Comparison of ENCODE assay signal across 8 cellular contexts in genomic region chr1:46467183-46467504, GRCh38. TPM values are rescaled to one million over a fixed set of nuclear protein-coding genes. Genes with fewer than 3 reads are reported as not detected.
DNase-seq lines count a peak whose midpoint lies in the region; ATAC-seq and TF ChIP-seq lines count a peak whose summit lies in the region.

No MANE protein-coding gene starts in this region.

- peak overlapping the region; percentile 79 for H3K4me3 Mint-ChIP-seq in natural killer cell

- TF ChIP-seq CTCF in AG04449 (IDR thresholded peaks at IDR 0.05; ENCODE audit: insufficient read depth, low read length, missing control alignments) = no peak
- no peak for TF ChIP-seq CTCF in choroid plexus epithelial cell (conservative IDR thresholded peaks at IDR 0.05; ENCODE audit: low read depth, low read length)
- no peak for TF ChIP-seq CTCF in natural killer cell (IDR thresholded peaks at IDR 0.05)

- peaks cover 7 to 10% of the 10 kb centered on the region in 2 donors for H3K4me1 Mint-ChIP-seq in natural killer cell

- CTCF ChIA-PET in AG04449 (lab: Yijun Ruan, JAX) = interaction anchor here (2.7 kb wide), 1 partner anchor 10 kb away, joined by 8 read pairs; no protein-coding TSS in a partner anchor

- H3K27me3 Mint-ChIP-seq in natural killer cell (ENCODE audit: low read depth in 2 of 2) = peaks cover 39 to 50% of the 10 kb centered on the region in 2 donors

- H3K4me1 ChIP-seq in HUES6 (ENCODE audit: control insufficient read depth, insufficient read depth, low read length) = peaks cover 45% of the 10 kb centered on the region

- peaks cover 95% of the 10 kb centered on the region for H3K27me3 ChIP-seq in HUES6 (ENCODE audit: control insufficient read depth, insufficient read depth, low read length)

- no peak overlapping the region for H3K27ac Mint-ChIP-seq in natural killer cell

- intact Hi-C loops in natural killer cell (cut with micrococcal nuclease) = no loop called here

- POLR2A ChIA-PET in AG04449 (lab: Yijun Ruan, JAX) = interaction anchor here (0.6 kb wide), 1 partner anchor 67 kb away, joined by 3 read pairs; no protein-coding TSS in a partner anchor

- H3K9me3 Mint-ChIP-seq in natural killer cell = no peaks in the 10 kb centered on the region

- no peak overlapping the region for H3K27ac ChIP-seq in HUES6 (ENCODE audit: low read depth, low read length)

- in situ Hi-C loops in KBM-7 (cut with MboI; ENCODE audit: low pct_unique_long_range_greater_than_20kb, low sequenced_read_pairs) = no loop called here

- H3K4me3 ChIP-seq in AG04449 (ENCODE audit: low read depth, low read length) (peak overlapping the region; percentile 50), HUES6 (ENCODE audit: low read depth, low read length) (peak overlapping the region; percentile 66), choroid plexus epithelial cell (ENCODE audit: low read depth, low read length) (peak overlapping the region; percentile 54)

- no peaks in the 10 kb centered on the region for H3K9me3 ChIP-seq in HUES6 (ENCODE audit: control insufficient read depth, insufficient read depth, low read depth, low read length)

- no peaks in the 10 kb centered on the region for H3K36me3 Mint-ChIP-seq in natural killer cell

- H3K36me3 ChIP-seq in HUES6 (ENCODE audit: control insufficient read depth, insufficient read depth, low read length) = no peaks in the 10 kb centered on the region

- no peak for ATAC-seq in natural killer cell

- DNase-seq in AG04449 (ENCODE audit: low read depth, low spot score) (no peak), choroid plexus epithelial cell (ENCODE audit: low read depth) (no peak), natural killer cell (no peak), NCI-H1092 (lab: John Stamatoyannopoulos, UW) (no peak), middle frontal gyrus (ENCODE audit: extremely low spot score, low spot score) (no peak), KBM-7 (no peak), NCI-H345 treated with DMSO at 0.1 percent for 48 hours (lab: John Stamatoyannopoulos, UW; ENCODE audit: unreplicated experiment) (no peak)

- H3K9ac ChIP-seq in HUES6 (ENCODE audit: low read length) = peak overlapping the region; percentile 6

RNA-seq across cellular contexts. Expression of gene DMBX1, which starts 22.5 kb away (rescaled TPM):
- not detected for total RNA-seq in natural killer cell
